ENCODE assay signal across 7 cellular contexts in the genomic region with DNA sequence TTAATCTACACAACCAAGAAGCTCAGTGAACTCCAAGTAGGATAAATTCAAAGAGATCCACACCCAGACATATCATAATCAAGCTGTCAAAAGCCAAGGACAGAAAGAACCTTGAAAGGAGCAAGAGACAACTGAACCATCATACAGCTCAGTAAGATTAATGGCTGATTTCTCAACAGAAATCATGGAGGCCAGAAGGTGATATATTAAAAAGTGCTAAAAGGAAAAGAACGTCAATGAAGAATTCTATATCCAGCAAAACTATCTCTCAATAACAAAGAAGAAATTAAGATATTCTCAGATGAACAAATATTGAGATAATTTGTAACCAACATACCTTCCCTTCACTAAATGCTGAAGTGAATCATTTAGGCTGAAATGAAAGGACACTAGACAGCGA.
"Had no signal": no experiment of that assay in that cellular context is flagged by ENCODE, and none has a peak within 500 bp of the region (broad histone marks: within the 10 kb centered on the region; RNA-seq: fewer than 3 reads in every experiment).

No MANE protein-coding gene starts in this region.

- H3K4me3 Mint-ChIP-seq: IgD-negative memory B cell had no signal

- H3K4me2 ChIP-seq: KMS-11 had no signal

- DNase-seq: IMR-90, KBM-7, KG1 had no signal

- H3K4me1 Mint-ChIP-seq: IgD-negative memory B cell had no signal

- H3K36me3 Mint-ChIP-seq: IgD-negative memory B cell had no signal

- H3K9ac ChIP-seq: KMS-11 had no signal

- FAIRE-seq: HTR-8/SVneo had no signal

- H3K27ac Mint-ChIP-seq: IgD-negative memory B cell had no signal

- H3K27ac ChIP-seq: HL-60, KMS-11 had no signal
